4 cellular contexts compared by ENCODE assay signal in genomic region chr12:63699011-63699410, GRCh38. TPM values are rescaled to one million over a fixed set of nuclear protein-coding genes. Genes with fewer than 3 reads are reported as not detected.
A peak's percentile ranks its signal among the peaks of the same experiment; 100 is the strongest.
DNase-seq lines count a peak whose midpoint lies in the region; FAIRE-seq and TF ChIP-seq lines count a peak whose summit lies in the region.
"Not testable (repeated sequence)": the region's sequence is repeated elsewhere in the genome, so short reads cannot be mapped to it uniquely, and the experiment has no call there.

No MANE protein-coding gene starts in this region.

- TF ChIP-seq POLR2A in GM12891 (IDR thresholded peaks at IDR 0.05; ENCODE audit: low read depth, low read length); H54 (IDR thresholded peaks at IDR 0.05; ENCODE audit: low read depth, low read length): not testable (repeated sequence)

- FAIRE-seq in GM12891 (lab: Jason Lieb, UNC) = peak; percentile 75
- FAIRE-seq in H54 (lab: Jason Lieb, UNC) = peak; percentile 33

- DNase-seq in GM12891 (ENCODE audit: insufficient read length, low spot score); H54 (ENCODE audit: insufficient read length, low spot score): not testable (repeated sequence)
- DNase-seq in NCI-H2227 treated with DMSO at 0.1 percent for 48 hours (lab: John Stamatoyannopoulos, UW) = peak; percentile 22
- peak; percentile 85 for DNase-seq in SK-N-DZ (ENCODE audit: low spot score)

RNA-seq across cellular contexts. Expression of gene DPY19L2, which starts 30.7 kb away (rescaled TPM):
- not detected for polyA plus RNA-seq in GM12891 (2012; ENCODE audit: low read depth, missing spikeins)
- polyA plus RNA-seq in SK-N-DZ (2014; cell fraction: cytosol; rRNA removed) = 1.9 and 5.0 TPM in 2 replicates
- polyA plus RNA-seq in SK-N-DZ (2014; cell fraction: nucleus; rRNA removed) = 7.0 and 20.4 TPM in 2 replicates
